ENCODE assay signal across 26 cellular contexts in genomic region chr7:14676896-14677295, GRCh38.
"Had no signal": no experiment of that assay in that cellular context is flagged by ENCODE, and none has a peak within 500 bp of the region (broad histone marks: within the 10 kb centered on the region; RNA-seq: fewer than 3 reads in every experiment).

No MANE protein-coding gene starts in this region.

- DNase-seq: stimulated activated CD4-positive, alpha-beta T cell treated with anti-CD3 and anti-CD28 coated beads, Interleukin-2, amount 100 ng/mL, for 48 hours; stimulated activated CD4-positive, alpha-beta T cell treated with anti-CD3 and anti-CD28 coated beads, Interleukin-4, amount 100 ng/mL, for 1 hour; stimulated activated CD4-positive, alpha-beta T cell treated with anti-CD3 and anti-CD28 coated beads, Interleukin-4, amount 100 ng/mL, for 24 hours; stimulated activated CD4-positive, alpha-beta T cell treated with anti-CD3 and anti-CD28 coated beads, Interleukin-4, amount 100 ng/mL, for 4 hours; stimulated activated CD8-positive, alpha-beta memory T cell treated with anti-CD3 and anti-CD28 coated beads, Interleukin-4, amount 100 ng/mL, for 48 hours; stimulated activated naive B cell treated with anti-CD40 and anti-IgM and Interleukin-4, amounts not matched to agents 10 μg/mL and 1 μg/mL and 100 μg/mL, for 72 hours; stimulated activated naive CD4-positive, alpha-beta T cell; stimulated activated naive CD4-positive, alpha-beta T cell treated with Interleukin-2 at 50 U/mL for 16 hours; stimulated activated naive CD8-positive, alpha-beta T cell treated with anti-CD3 and anti-CD28 coated beads, Interleukin-15, amount 100 ng/mL, for 72 hours; stimulated activated naive CD8-positive, alpha-beta T cell treated with anti-CD3 and anti-CD28 coated beads, Interleukin-15, Interleukin-2, amounts not matched to agents 100 U/mL and 50 U/mL, for 24 hours; stomach; substantia nigra; testis; thyroid gland; tibial artery; transverse colon; trophoblast cell; upper lobe of left lung; upper lobe of right lung; uterus had no signal

- H3K4me1 ChIP-seq: stomach, suprapubic skin, testis, thyroid gland, tibial artery, tibial nerve, transverse colon, upper lobe of left lung, upper lobe of right lung, uterus, vagina had no signal

- H3K27me3 ChIP-seq: stomach, suprapubic skin, testis, thyroid gland, tibial artery, tibial nerve, transverse colon, upper lobe of left lung, upper lobe of right lung, uterus, vagina had no signal

- H3K9me3 ChIP-seq: stomach, suprapubic skin, testis, thoracic aorta, thyroid gland, tibial artery, tibial nerve, transverse colon, upper lobe of left lung, upper lobe of right lung, uterus, vagina had no signal

- ATAC-seq: stimulated activated effector memory CD8-positive, alpha-beta T cell treated with anti-CD3 and anti-CD28 coated beads, Interleukin-12 subunit alpha, Interleukin-12 subunit beta, amount 100 ng/mL, for 72 hours; stimulated activated memory B cell treated with anti-CD40 and anti-IgM and Interleukin-4, amounts not matched to agents 10 μg/mL and 1 μg/mL and 100 μg/mL, for 72 hours; stimulated activated naive B cell treated with anti-CD40 and anti-IgM and Interleukin-4, amounts not matched to agents 10 μg/mL and 1 μg/mL and 100 μg/mL, for 72 hours; stimulated activated naive CD8-positive, alpha-beta T cell treated with anti-CD3 and anti-CD28 coated beads, Interleukin-15, amount 100 ng/mL, for 72 hours; stimulated activated naive CD8-positive, alpha-beta T cell treated with anti-CD3 and anti-CD28 coated beads, Interleukin-15, Interleukin-2, amounts not matched to agents 100 U/mL and 50 U/mL, for 24 hours; upper lobe of right lung had no signal

- H3K27ac ChIP-seq: stomach, suprapubic skin, testis, thoracic aorta, thyroid gland, tibial artery, tibial nerve, transverse colon, upper lobe of left lung, upper lobe of right lung, uterus, vagina had no signal

- H3K4me3 ChIP-seq: stomach, suprapubic skin, testis, thoracic aorta, thyroid gland, tibial artery, tibial nerve, transverse colon, upper lobe of left lung, upper lobe of right lung, uterus, vagina had no signal

- H3K36me3 ChIP-seq: suprapubic skin, thoracic aorta, thyroid gland, tibial artery, tibial nerve, transverse colon, upper lobe of left lung, upper lobe of right lung, uterus, vagina had no signal
